In the genomic region with DNA sequence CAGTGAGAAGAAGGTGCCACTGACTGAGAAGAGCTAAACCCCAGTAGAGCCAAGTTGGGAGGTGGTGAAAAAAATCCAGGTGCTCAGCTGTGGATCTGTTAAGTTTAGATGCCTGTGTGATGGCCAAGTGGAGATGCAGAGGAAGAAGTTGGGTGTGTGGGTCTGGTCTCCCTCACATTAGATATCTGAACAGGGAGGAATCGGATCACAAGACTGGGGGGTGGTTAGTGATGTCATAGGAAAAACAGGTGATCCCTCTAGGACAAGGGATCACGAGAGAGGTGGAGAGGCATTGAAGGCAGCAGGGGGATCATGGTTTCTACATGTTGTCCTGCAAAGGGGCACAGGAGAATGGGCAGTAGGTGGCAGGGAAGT, we compare ENCODE assay signal across 1 cellular context.
TF ChIP-seq lines count a peak whose summit lies in the region.

No MANE protein-coding gene starts in this region.

TF ChIP-seq in K562, 482 proteins besides CTCF, POLR2A, EP300 and RAD21 (continued from another document and continues in another):
- TF ChIP-seq, protein P1, sequence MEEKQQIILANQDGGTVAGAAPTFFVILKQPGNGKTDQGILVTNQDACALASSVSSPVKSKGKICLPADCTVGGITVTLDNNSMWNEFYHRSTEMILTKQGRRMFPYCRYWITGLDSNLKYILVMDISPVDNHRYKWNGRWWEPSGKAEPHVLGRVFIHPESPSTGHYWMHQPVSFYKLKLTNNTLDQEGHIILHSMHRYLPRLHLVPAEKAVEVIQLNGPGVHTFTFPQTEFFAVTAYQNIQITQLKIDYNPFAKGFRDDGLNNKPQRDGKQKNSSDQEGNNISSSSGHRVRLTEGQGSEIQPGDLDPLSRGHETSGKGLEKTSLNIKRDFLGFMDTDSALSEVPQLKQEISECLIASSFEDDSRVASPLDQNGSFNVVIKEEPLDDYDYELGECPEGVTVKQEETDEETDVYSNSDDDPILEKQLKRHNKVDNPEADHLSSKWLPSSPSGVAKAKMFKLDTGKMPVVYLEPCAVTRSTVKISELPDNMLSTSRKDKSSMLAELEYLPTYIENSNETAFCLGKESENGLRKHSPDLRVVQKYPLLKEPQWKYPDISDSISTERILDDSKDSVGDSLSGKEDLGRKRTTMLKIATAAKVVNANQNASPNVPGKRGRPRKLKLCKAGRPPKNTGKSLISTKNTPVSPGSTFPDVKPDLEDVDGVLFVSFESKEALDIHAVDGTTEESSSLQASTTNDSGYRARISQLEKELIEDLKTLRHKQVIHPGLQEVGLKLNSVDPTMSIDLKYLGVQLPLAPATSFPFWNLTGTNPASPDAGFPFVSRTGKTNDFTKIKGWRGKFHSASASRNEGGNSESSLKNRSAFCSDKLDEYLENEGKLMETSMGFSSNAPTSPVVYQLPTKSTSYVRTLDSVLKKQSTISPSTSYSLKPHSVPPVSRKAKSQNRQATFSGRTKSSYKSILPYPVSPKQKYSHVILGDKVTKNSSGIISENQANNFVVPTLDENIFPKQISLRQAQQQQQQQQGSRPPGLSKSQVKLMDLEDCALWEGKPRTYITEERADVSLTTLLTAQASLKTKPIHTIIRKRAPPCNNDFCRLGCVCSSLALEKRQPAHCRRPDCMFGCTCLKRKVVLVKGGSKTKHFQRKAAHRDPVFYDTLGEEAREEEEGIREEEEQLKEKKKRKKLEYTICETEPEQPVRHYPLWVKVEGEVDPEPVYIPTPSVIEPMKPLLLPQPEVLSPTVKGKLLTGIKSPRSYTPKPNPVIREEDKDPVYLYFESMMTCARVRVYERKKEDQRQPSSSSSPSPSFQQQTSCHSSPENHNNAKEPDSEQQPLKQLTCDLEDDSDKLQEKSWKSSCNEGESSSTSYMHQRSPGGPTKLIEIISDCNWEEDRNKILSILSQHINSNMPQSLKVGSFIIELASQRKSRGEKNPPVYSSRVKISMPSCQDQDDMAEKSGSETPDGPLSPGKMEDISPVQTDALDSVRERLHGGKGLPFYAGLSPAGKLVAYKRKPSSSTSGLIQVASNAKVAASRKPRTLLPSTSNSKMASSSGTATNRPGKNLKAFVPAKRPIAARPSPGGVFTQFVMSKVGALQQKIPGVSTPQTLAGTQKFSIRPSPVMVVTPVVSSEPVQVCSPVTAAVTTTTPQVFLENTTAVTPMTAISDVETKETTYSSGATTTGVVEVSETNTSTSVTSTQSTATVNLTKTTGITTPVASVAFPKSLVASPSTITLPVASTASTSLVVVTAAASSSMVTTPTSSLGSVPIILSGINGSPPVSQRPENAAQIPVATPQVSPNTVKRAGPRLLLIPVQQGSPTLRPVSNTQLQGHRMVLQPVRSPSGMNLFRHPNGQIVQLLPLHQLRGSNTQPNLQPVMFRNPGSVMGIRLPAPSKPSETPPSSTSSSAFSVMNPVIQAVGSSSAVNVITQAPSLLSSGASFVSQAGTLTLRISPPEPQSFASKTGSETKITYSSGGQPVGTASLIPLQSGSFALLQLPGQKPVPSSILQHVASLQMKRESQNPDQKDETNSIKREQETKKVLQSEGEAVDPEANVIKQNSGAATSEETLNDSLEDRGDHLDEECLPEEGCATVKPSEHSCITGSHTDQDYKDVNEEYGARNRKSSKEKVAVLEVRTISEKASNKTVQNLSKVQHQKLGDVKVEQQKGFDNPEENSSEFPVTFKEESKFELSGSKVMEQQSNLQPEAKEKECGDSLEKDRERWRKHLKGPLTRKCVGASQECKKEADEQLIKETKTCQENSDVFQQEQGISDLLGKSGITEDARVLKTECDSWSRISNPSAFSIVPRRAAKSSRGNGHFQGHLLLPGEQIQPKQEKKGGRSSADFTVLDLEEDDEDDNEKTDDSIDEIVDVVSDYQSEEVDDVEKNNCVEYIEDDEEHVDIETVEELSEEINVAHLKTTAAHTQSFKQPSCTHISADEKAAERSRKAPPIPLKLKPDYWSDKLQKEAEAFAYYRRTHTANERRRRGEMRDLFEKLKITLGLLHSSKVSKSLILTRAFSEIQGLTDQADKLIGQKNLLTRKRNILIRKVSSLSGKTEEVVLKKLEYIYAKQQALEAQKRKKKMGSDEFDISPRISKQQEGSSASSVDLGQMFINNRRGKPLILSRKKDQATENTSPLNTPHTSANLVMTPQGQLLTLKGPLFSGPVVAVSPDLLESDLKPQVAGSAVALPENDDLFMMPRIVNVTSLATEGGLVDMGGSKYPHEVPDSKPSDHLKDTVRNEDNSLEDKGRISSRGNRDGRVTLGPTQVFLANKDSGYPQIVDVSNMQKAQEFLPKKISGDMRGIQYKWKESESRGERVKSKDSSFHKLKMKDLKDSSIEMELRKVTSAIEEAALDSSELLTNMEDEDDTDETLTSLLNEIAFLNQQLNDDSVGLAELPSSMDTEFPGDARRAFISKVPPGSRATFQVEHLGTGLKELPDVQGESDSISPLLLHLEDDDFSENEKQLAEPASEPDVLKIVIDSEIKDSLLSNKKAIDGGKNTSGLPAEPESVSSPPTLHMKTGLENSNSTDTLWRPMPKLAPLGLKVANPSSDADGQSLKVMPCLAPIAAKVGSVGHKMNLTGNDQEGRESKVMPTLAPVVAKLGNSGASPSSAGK (IDR thresholded peaks at IDR 0.05) = no peak
- TF ChIP-seq, protein P2, sequence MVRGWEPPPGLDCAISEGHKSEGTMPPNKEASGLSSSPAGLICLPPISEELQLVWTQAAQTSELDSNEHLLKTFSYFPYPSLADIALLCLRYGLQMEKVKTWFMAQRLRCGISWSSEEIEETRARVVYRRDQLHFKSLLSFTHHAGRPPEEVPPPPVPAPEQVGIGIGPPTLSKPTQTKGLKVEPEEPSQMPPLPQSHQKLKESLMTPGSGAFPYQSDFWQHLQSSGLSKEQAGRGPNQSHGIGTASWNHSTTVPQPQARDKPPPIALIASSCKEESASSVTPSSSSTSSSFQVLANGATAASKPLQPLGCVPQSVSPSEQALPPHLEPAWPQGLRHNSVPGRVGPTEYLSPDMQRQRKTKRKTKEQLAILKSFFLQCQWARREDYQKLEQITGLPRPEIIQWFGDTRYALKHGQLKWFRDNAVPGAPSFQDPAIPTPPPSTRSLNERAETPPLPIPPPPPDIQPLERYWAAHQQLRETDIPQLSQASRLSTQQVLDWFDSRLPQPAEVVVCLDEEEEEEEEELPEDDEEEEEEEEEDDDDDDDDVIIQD (CRISPR knock-in tag; IDR thresholded peaks at IDR 0.05) = no peak
- no peak for TF ChIP-seq JUNB (CRISPR knock-in tag; conservative IDR thresholded peaks at IDR 0.05)
- TF ChIP-seq EP400 (IDR thresholded peaks at IDR 0.05) = no peak
- no peak for TF ChIP-seq ZBTB8A (IDR thresholded peaks at IDR 0.05; ENCODE audit: partially characterized antibody)
- no peak for TF ChIP-seq SMARCB1 (IDR thresholded peaks at IDR 0.05; ENCODE audit: insufficient read length, low read depth)
- TF ChIP-seq MYC (IDR thresholded peaks at IDR 0.05; ENCODE audit: low read depth, low read length) = no peak
- no peak for TF ChIP-seq MYC (CRISPR knock-in tag; IDR thresholded peaks at IDR 0.05; ENCODE audit: borderline replicate concordance, low read depth)
- TF ChIP-seq, protein P3, sequence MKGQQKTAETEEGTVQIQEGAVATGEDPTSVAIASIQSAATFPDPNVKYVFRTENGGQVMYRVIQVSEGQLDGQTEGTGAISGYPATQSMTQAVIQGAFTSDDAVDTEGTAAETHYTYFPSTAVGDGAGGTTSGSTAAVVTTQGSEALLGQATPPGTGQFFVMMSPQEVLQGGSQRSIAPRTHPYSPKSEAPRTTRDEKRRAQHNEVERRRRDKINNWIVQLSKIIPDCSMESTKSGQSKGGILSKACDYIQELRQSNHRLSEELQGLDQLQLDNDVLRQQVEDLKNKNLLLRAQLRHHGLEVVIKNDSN (CRISPR knock-in tag; IDR thresholded peaks at IDR 0.05) = no peak
- TF ChIP-seq, protein P4, sequence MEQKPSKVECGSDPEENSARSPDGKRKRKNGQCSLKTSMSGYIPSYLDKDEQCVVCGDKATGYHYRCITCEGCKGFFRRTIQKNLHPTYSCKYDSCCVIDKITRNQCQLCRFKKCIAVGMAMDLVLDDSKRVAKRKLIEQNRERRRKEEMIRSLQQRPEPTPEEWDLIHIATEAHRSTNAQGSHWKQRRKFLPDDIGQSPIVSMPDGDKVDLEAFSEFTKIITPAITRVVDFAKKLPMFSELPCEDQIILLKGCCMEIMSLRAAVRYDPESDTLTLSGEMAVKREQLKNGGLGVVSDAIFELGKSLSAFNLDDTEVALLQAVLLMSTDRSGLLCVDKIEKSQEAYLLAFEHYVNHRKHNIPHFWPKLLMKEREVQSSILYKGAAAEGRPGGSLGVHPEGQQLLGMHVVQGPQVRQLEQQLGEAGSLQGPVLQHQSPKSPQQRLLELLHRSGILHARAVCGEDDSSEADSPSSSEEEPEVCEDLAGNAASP (IDR thresholded peaks at IDR 0.05) = no peak
- TF ChIP-seq ZNF146 (CRISPR knock-in tag; IDR thresholded peaks at IDR 0.05; ENCODE audit: unreplicated experiment) = no peak
- 0 out of 2 replicates have a peak, but pooled peaks have one; percentile 8 for TF ChIP-seq ZNF324 (CRISPR knock-in tag; IDR thresholded peaks at IDR 0.05)
- TF ChIP-seq RBM34 (IDR thresholded peaks at IDR 0.05; ENCODE audit: borderline replicate concordance, insufficient read depth, low read length) = no peak
- TF ChIP-seq SETDB1 (IDR thresholded peaks at IDR 0.05; ENCODE audit: low read length) = no peak
- no peak for TF ChIP-seq SOX6 (IDR thresholded peaks at IDR 0.05)
- no peak for TF ChIP-seq CREB3 (tag; conservative IDR thresholded peaks at IDR 0.05; ENCODE audit: low read depth)
- TF ChIP-seq, protein P5, sequence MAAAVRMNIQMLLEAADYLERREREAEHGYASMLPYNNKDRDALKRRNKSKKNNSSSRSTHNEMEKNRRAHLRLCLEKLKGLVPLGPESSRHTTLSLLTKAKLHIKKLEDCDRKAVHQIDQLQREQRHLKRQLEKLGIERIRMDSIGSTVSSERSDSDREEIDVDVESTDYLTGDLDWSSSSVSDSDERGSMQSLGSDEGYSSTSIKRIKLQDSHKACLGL (CRISPR knock-in tag; IDR thresholded peaks at IDR 0.05; ENCODE audit: borderline replicate concordance, poor library complexity, severe bottlenecking) = no peak
- no peak for TF ChIP-seq NFATC3 (IDR thresholded peaks at IDR 0.05)
- TF ChIP-seq ZNF76 (CRISPR knock-in tag; IDR thresholded peaks at IDR 0.05; ENCODE audit: borderline replicate concordance) = 0 out of 2 replicates have a peak, but pooled peaks have one; percentile 10
- TF ChIP-seq NRF1 (conservative IDR thresholded peaks at IDR 0.05 in 1 of 2, IDR thresholded peaks at IDR 0.05 in 1 of 2) = no peak
- TF ChIP-seq ZBTB40 (IDR thresholded peaks at IDR 0.05) = peak; percentile 20; the same call in 1 of the 2 replicates
- no peak for TF ChIP-seq ZBTB40 (CRISPR knock-in tag; IDR thresholded peaks at IDR 0.05)
- no peak for TF ChIP-seq ZNF253 (CRISPR knock-in tag; conservative IDR thresholded peaks at IDR 0.05)
- TF ChIP-seq EZH2 (IDR thresholded peaks at IDR 0.05; ENCODE audit: borderline replicate concordance, low read depth, low read length) = no peak
- TF ChIP-seq POLR2H (tag; IDR thresholded peaks at IDR 0.05; ENCODE audit: low read depth) = no peak
- TF ChIP-seq TFAM (CRISPR knock-in tag; conservative IDR thresholded peaks at IDR 0.05) = no peak
